In genomic region chr17:68676856-68677255, GRCh38 we compare ENCODE assay signal across 29 cellular contexts.
"Had no signal": no experiment of that assay in that cellular context is flagged by ENCODE, and none has a peak within 500 bp of the region (broad histone marks: within the 10 kb centered on the region; RNA-seq: fewer than 3 reads in every experiment).

No MANE protein-coding gene starts in this region.

- H3K4me3 Mint-ChIP-seq: activated CD4-positive, alpha-beta memory T cell treated with anti-CD3 and anti-CD28 coated beads, Interleukin-2, amount 10 ng/mL, durations not matched to agents 7 days and 5 days; activated CD4-positive, alpha-beta T cell treated with anti-CD3 and anti-CD28 coated beads, Interleukin-2, amount 10 ng/mL, durations not matched to agents 7 days and 5 days; activated naive CD8-positive, alpha-beta T cell; activated T-cell treated with anti-CD3 and anti-CD28 coated beads, Interleukin-2, amount 50 U/mL, for 4 hours; activated T-helper 17 cell treated with anti-CD3 and anti-CD28 coated beads, Interleukin-2, amount 50 U/mL, for 72 hours; effector memory CD8-positive, alpha-beta T cell had no signal

- ATAC-seq: activated T-cell treated with anti-CD3 and anti-CD28 coated beads, Interleukin-2, amount 50 U/mL, for 4 hours; activated T-helper 17 cell treated with anti-CD3 and anti-CD28 coated beads, Interleukin-2, amount 50 U/mL, for 72 hours; effector memory CD8-positive, alpha-beta T cell; gastroesophageal sphincter; heart right ventricle had no signal

- H3K27me3 ChIP-seq: gastroesophageal sphincter, heart right ventricle had no signal

- H3K27ac Mint-ChIP-seq: activated CD4-positive, alpha-beta memory T cell treated with anti-CD3 and anti-CD28 coated beads, Interleukin-2, amount 10 ng/mL, durations not matched to agents 7 days and 5 days; activated CD4-positive, alpha-beta T cell treated with anti-CD3 and anti-CD28 coated beads, Interleukin-2, amount 10 ng/mL, durations not matched to agents 7 days and 5 days; activated naive CD8-positive, alpha-beta T cell; activated T-helper 17 cell treated with anti-CD3 and anti-CD28 coated beads, Interleukin-2, amount 50 U/mL, for 72 hours; effector memory CD8-positive, alpha-beta T cell had no signal

- H3K36me3 ChIP-seq: esophagus squamous epithelium, gastroesophageal sphincter, heart right ventricle had no signal

- H3K9me3 ChIP-seq: esophagus squamous epithelium, gastroesophageal sphincter, heart right ventricle had no signal

- H3K27ac ChIP-seq: epithelial cell of prostate, esophagus squamous epithelium, gastroesophageal sphincter, heart right ventricle had no signal

- H3K36me3 Mint-ChIP-seq: activated naive CD8-positive, alpha-beta T cell had no signal

- H3K4me1 ChIP-seq: esophagus squamous epithelium, gastroesophageal sphincter, heart right ventricle had no signal

- H3K4me1 Mint-ChIP-seq: activated CD4-positive, alpha-beta memory T cell treated with anti-CD3 and anti-CD28 coated beads, Interleukin-2, amount 10 ng/mL, durations not matched to agents 7 days and 5 days; activated CD4-positive, alpha-beta T cell treated with anti-CD3 and anti-CD28 coated beads, Interleukin-2, amount 10 ng/mL, durations not matched to agents 7 days and 5 days; activated T-helper 17 cell treated with anti-CD3 and anti-CD28 coated beads, Interleukin-2, amount 50 U/mL, for 72 hours had no signal

- DNase-seq: activated CD4-positive, alpha-beta memory T cell treated with anti-CD3 and anti-CD28 coated beads, Interleukin-2, amount 10 ng/mL, durations not matched to agents 7 days and 5 days; activated CD4-positive, alpha-beta T cell treated with anti-CD3 and anti-CD28 coated beads for 1 hour; activated CD4-positive, alpha-beta T cell treated with anti-CD3 and anti-CD28 coated beads for 4 hours; activated CD4-positive, alpha-beta T cell treated with anti-CD3 and anti-CD28 coated beads, Interleukin-2, amount 10 ng/mL, durations not matched to agents 7 days and 5 days; activated CD4-positive, alpha-beta T cell treated with anti-CD3 and anti-CD28 coated beads, Interleukin-2, amount 50 U/mL, for 4 hours; activated effector memory CD4-positive, alpha-beta T cell treated with Interleukin-2 at 50 U/mL for 16 hours; activated gamma-delta T cell treated with Interleukin-2 at 50 U/mL for 16 hours; activated naive CD4-positive, alpha-beta T cell treated with anti-CD3 and anti-CD28 coated beads, Interleukin-2, amount 50 U/mL, for 16 hours; activated naive CD4-positive, alpha-beta T cell treated with Interleukin-2 at 50 U/mL for 16 hours; activated T-cell treated with anti-CD3 and anti-CD28 coated beads, Interleukin-2, amount 50 U/mL, for 4 hours; amniotic stem cell; anterior cingulate cortex; caudate nucleus; cortex of kidney; dermis blood vessel endothelial cell; effector CD4-positive, alpha-beta T cell; effector memory CD8-positive, alpha-beta T cell; esophagus squamous epithelium; foreskin melanocyte; heart right ventricle; T-helper 2 cell had no signal

- FAIRE-seq: astrocyte, colon, endometrium, endothelial cell of umbilical vein had no signal

- H3K9me3 Mint-ChIP-seq: activated CD4-positive, alpha-beta memory T cell treated with anti-CD3 and anti-CD28 coated beads, Interleukin-2, amount 10 ng/mL, durations not matched to agents 7 days and 5 days; activated CD4-positive, alpha-beta T cell treated with anti-CD3 and anti-CD28 coated beads, Interleukin-2, amount 10 ng/mL, durations not matched to agents 7 days and 5 days; activated T-cell treated with anti-CD3 and anti-CD28 coated beads, Interleukin-2, amount 50 U/mL, for 4 hours; activated T-helper 17 cell treated with anti-CD3 and anti-CD28 coated beads, Interleukin-2, amount 50 U/mL, for 72 hours; effector memory CD8-positive, alpha-beta T cell had no signal

- H3K4me3 ChIP-seq: esophagus squamous epithelium, gastroesophageal sphincter, heart right ventricle had no signal
